In the genomic region with DNA sequence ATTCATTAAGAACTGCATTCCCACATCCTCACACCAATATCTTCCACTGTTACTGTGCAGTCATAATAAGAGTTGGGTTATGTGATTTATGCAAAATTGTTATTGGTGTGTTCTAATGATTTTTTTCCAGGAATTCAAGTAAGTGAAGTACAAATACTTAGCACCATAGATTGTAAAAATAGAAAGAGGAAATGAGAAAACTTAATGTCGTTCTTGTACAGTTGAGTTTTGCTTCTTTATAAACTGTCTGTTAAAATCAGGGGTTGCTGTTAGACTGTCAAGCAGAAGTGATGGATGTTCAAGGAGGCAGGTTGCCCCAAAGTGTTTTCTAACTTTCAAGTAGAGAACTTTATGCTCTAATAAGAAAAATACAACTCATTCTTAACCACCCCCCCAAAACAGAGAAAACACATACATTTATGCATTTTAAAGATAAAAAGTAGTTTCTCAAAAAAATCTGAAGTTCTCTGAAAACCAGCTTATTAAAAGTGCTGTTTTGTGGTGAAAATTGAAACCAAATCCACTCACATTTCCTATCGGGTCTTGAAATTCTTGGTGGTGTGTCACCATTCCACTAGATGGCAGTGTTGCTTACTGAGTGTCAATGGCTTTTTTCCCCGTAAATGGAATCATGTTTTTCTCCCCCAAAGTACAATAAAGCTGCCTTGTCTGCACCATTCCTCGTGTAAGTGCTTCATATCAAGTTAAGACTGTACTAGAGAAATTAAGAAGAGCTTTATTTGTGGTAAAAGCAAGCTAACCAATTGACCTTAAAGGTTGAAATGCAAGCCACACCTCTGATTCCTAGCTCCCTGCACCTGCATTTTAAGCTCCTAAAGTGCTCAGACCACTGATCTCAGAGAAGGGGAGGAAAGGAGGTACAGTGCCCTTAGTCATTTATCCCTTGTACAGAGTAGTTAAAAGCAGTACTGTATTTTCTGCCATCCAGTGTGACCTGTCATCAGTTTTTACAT, we compare ENCODE assay signal across 1 cellular context.
TF ChIP-seq lines count a peak whose summit lies in the region.

No MANE protein-coding gene starts in this region.

TF ChIP-seq in GM23338, 12 proteins besides CTCF, POLR2A, EP300 and RAD21 (continued from another document):
- TF ChIP-seq, protein P1, sequence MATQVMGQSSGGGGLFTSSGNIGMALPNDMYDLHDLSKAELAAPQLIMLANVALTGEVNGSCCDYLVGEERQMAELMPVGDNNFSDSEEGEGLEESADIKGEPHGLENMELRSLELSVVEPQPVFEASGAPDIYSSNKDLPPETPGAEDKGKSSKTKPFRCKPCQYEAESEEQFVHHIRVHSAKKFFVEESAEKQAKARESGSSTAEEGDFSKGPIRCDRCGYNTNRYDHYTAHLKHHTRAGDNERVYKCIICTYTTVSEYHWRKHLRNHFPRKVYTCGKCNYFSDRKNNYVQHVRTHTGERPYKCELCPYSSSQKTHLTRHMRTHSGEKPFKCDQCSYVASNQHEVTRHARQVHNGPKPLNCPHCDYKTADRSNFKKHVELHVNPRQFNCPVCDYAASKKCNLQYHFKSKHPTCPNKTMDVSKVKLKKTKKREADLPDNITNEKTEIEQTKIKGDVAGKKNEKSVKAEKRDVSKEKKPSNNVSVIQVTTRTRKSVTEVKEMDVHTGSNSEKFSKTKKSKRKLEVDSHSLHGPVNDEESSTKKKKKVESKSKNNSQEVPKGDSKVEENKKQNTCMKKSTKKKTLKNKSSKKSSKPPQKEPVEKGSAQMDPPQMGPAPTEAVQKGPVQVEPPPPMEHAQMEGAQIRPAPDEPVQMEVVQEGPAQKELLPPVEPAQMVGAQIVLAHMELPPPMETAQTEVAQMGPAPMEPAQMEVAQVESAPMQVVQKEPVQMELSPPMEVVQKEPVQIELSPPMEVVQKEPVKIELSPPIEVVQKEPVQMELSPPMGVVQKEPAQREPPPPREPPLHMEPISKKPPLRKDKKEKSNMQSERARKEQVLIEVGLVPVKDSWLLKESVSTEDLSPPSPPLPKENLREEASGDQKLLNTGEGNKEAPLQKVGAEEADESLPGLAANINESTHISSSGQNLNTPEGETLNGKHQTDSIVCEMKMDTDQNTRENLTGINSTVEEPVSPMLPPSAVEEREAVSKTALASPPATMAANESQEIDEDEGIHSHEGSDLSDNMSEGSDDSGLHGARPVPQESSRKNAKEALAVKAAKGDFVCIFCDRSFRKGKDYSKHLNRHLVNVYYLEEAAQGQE (IDR thresholded peaks at IDR 0.05; ENCODE audit: unreplicated experiment): no peak
- TF ChIP-seq CREB1 (CRISPR knock-in tag; IDR thresholded peaks at IDR 0.05; ENCODE audit: low read depth) (no peak), ZNF331 (CRISPR knock-in tag; IDR thresholded peaks at IDR 0.05; ENCODE audit: low read depth) (no peak), ZNF114 (CRISPR knock-in tag; IDR thresholded peaks at IDR 0.05) (no peak), EZH2phosphoT487 (IDR thresholded peaks at IDR 0.05; ENCODE audit: unreplicated experiment) (no peak), POLR2AphosphoS5 (IDR thresholded peaks at IDR 0.05; ENCODE audit: low read depth) (no peak), NANOG (IDR thresholded peaks at IDR 0.05; ENCODE audit: borderline replicate concordance) (no peak), JUNB (IDR thresholded peaks at IDR 0.05; ENCODE audit: unreplicated experiment) (no peak), STAT1 (IDR thresholded peaks at IDR 0.05; ENCODE audit: unreplicated experiment) (no peak)
- TF ChIP-seq, protein P2, sequence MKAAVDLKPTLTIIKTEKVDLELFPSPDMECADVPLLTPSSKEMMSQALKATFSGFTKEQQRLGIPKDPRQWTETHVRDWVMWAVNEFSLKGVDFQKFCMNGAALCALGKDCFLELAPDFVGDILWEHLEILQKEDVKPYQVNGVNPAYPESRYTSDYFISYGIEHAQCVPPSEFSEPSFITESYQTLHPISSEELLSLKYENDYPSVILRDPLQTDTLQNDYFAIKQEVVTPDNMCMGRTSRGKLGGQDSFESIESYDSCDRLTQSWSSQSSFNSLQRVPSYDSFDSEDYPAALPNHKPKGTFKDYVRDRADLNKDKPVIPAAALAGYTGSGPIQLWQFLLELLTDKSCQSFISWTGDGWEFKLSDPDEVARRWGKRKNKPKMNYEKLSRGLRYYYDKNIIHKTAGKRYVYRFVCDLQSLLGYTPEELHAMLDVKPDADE (IDR thresholded peaks at IDR 0.05): no peak
